ENCODE assay signal across 8 cellular contexts in genomic region chr5:68240196-68240595, GRCh38. TPM values are rescaled to one million over a fixed set of nuclear protein-coding genes. Genes with fewer than 3 reads are reported as not detected.
DNase-seq lines count a peak whose midpoint lies in the region; ATAC-seq and TF ChIP-seq lines count a peak whose summit lies in the region.
"Had no signal": no experiment of that assay in that cellular context is flagged by ENCODE, and none has a peak within 500 bp of the region (broad histone marks: within the 10 kb centered on the region; RNA-seq: fewer than 3 reads in every experiment).

No MANE protein-coding gene starts in this region.

- H3K4me3 Mint-ChIP-seq in endodermal cell: no peak overlapping the region

- H3K4me3 ChIP-seq in endodermal cell (ENCODE audit: low read length): no peak overlapping the region

- H3K9ac ChIP-seq in endodermal cell (ENCODE audit: extremely low read depth, low read length, poor library complexity, severe bottlenecking): no peak overlapping the region

- no peaks in the 10 kb centered on the region for H3K36me3 ChIP-seq in endodermal cell (ENCODE audit: control insufficient read depth, insufficient read depth, low read length)
- H3K36me3 ChIP-seq: thoracic aorta had no signal

- H3K27ac Mint-ChIP-seq in endodermal cell: no peak overlapping the region

- DNase-seq in SKM-1 treated with dmso at 0.1 percent for 144 hours (lab: John Stamatoyannopoulos, UW; ENCODE audit: unreplicated experiment): peak; percentile 70
- peak; percentile 61 for DNase-seq in medulla oblongata (ENCODE audit: extremely low spot score)
- DNase-seq in NCI-H1105 treated with DMSO at 0.1 percent for 48 hours (lab: John Stamatoyannopoulos, UW): no peak
- no peak for DNase-seq in endodermal cell

- no peaks in the 10 kb centered on the region for H3K27me3 Mint-ChIP-seq in endodermal cell (ENCODE audit: insufficient read depth)

- H3K9me3 Mint-ChIP-seq in endodermal cell: no peaks in the 10 kb centered on the region

- no peaks in the 10 kb centered on the region for H3K4me1 ChIP-seq in endodermal cell (ENCODE audit: control insufficient read depth, insufficient read depth, low read length)

- peak; percentile 57 for ATAC-seq in GM18873 (IDR thresholded peaks at IDR 0.05; ENCODE audit: low FRiP score, unreplicated experiment)
- peak; percentile 66 for ATAC-seq in HG02852 (IDR thresholded peaks at IDR 0.05; ENCODE audit: unreplicated experiment)
- ATAC-seq in HG03520 (IDR thresholded peaks at IDR 0.05; ENCODE audit: unreplicated experiment): no peak

- no peaks in the 10 kb centered on the region for H3K9me3 ChIP-seq in endodermal cell (ENCODE audit: control insufficient read depth, low read length)
- H3K9me3 ChIP-seq: thoracic aorta had no signal

- no peak overlapping the region for H3K27ac ChIP-seq in endodermal cell (ENCODE audit: low read depth, low read length)
- H3K27ac ChIP-seq: thoracic aorta had no signal

- no peak for TF ChIP-seq CTCF in endodermal cell (conservative IDR thresholded peaks at IDR 0.05)

- H3K27me3 ChIP-seq in endodermal cell (ENCODE audit: control insufficient read depth, insufficient read depth, low read length, poor library complexity, severe bottlenecking): no peaks in the 10 kb centered on the region

- peaks cover 21% of the 10 kb centered on the region for H3K4me1 Mint-ChIP-seq in endodermal cell

- H3K36me3 Mint-ChIP-seq in endodermal cell (ENCODE audit: low read depth): peaks cover 5% of the 10 kb centered on the region

RNA-seq across cellular contexts. Expression of gene PIK3R1, which starts 24.6 kb away (rescaled TPM):
- total RNA-seq in endodermal cell: 10 to 100 TPM; 29.8 to 30.2 TPM
- polyA plus RNA-seq in endodermal cell (2013, experiment 1 of 2): 29.8 TPM
- 31.2 TPM for polyA plus RNA-seq in endodermal cell (2013, experiment 2 of 2)

Comparison
In these comparisons a context has a peak if more than half of its experiments do, and no peak if none do; other contexts are left out.
1. DNase-seq: peak in SKM-1 treated with dmso at 0.1 percent for 144 hours (single experiment) and medulla oblongata (single experiment); none in NCI-H1105 treated with DMSO at 0.1 percent for 48 hours (single experiment) and endodermal cell (single experiment).